13 cellular contexts compared by ENCODE assay signal in the genomic region with DNA sequence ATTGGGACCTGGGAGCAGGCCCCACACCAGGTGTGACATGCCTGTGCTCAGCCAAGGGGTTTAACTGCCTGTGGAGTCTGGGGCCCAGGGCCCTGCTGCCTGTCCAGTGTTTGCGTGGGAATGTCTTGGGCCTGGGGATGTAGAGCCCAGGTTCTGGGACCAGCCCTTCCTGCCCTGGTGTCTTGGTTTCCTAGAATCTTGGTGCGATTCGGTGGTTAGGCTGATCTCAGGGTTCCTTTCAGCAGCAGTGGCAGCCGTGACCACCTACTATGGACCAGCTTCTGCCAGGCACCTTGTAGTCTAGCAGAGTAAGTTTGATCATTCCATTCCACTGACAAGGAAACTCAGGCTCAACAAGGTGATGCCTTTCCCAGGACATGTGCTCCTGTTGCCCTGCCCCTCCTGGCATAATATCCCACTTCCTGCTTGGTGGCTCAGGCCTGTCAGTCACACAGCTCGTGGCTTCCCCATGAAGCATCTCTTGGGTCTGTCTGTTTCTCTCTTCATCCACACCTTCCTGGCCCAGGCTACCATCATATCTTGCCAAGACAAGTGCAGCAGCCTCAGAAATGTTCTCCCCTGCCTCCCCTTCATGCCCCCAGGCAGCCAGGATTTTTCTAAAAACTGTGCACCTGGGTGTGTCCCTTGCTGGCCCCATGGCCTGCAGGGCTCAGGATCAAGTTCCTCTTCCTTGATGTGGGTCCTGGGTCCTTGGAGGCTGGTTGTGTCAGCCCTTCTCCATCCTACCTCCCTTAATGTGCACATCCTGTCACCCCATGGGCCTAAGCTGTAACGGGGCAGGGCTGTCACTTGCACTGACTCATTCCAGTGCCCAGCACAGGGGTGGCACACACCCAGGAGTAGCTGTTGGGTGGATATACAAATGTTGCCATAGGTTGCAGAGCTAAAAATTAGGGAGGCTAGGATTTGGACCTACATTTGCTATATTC. TPM values are rescaled to one million over a fixed set of nuclear protein-coding genes. Genes with fewer than 3 reads are reported as not detected.
DNase-seq lines count a peak whose midpoint lies in the region; ATAC-seq and TF ChIP-seq lines count a peak whose summit lies in the region.
"Had no signal": no experiment of that assay in that cellular context is flagged by ENCODE, and none has a peak within 500 bp of the region (broad histone marks: within the 10 kb centered on the region; RNA-seq: fewer than 3 reads in every experiment).

No MANE protein-coding gene starts in this region.

- H3F3A ChIP-seq in neural progenitor cell (ENCODE audit: low read depth): no peaks in the 10 kb centered on the region

- dilution Hi-C loops in IMR-90 (cut with HindIII; ENCODE audit: low sequenced_read_pairs, unreplicated experiment): no loop called here

- DNase-seq in activated CD8-positive, alpha-beta memory T cell treated with anti-CD3 and anti-CD28 coated beads, Interleukin-2, amount 10 ng/mL, durations not matched to agents 7 days and 5 days: no peak
- no peak for DNase-seq in activated CD8-positive, alpha-beta memory T cell treated with anti-CD3 and anti-CD28 coated beads for 24 hours
- DNase-seq in IMR-90: no peak
- DNase-seq in activated T-helper 2 cell treated with anti-CD3 and anti-CD28 coated beads, Interferon-gamma antibody, Interleukin-2, Interleukin-4, amounts not matched to agents 10 μg/mL and 5 μg/mL and 100 μg/mL, durations not matched to agents 14 hours and 24 hours and 36 hours (ENCODE audit: low spot score): no peak
- DNase-seq in neural progenitor cell (ENCODE audit: low spot score): no peak
- DNase-seq in nucleus accumbens (lab: John Stamatoyannopoulos, UW): no peak
- DNase-seq in SK-N-DZ (ENCODE audit: low spot score): no peak
- no peak for DNase-seq in WERI-Rb-1
- DNase-seq: occipital lobe, SW 1271, uterus had no signal

- WGBS in IMR-90 (ENCODE audit: extremely low coverage in 2 of 2, insufficient read length in 1 of 2), 2 experiments: 78% methylated on average over 2 of the region's 6 CpGs; no CpG with 5 or more reads in 1 of the 2 experiments

- H4K5ac ChIP-seq in IMR-90 (ENCODE audit: low read depth, low read length): no peak overlapping the region

- H3K4me2 ChIP-seq in IMR-90 (ENCODE audit: low read depth, low read length) (no peak overlapping the region), neural progenitor cell (peak overlapping the region; percentile 36)

- H4K20me1 ChIP-seq in IMR-90 (ENCODE audit: insufficient read depth, low read length) (peaks cover 29% of the 10 kb centered on the region; the same call in 1 of the 2 replicates), neural progenitor cell (ENCODE audit: low read depth) (no peaks in the 10 kb centered on the region)

- CTCF ChIA-PET in activated CD8-positive, alpha-beta memory T cell treated with anti-CD3 and anti-CD28 coated beads, Interleukin-2, amount 10 ng/mL, durations not matched to agents 7 days and 5 days (lab: Charles Lee): interaction anchor here (1.3 to 1.6 kb wide), 5 partner anchors 15 to 228 kb away, joined by 3 to 6 read pairs (median 5); no protein-coding TSS in a partner anchor
- CTCF ChIA-PET in IMR-90 (lab: Yijun Ruan, JAX): interaction anchor here (1.1 kb wide), 1 partner anchor 7 kb away, joined by 6 read pairs; no protein-coding TSS in a partner anchor

- intact Hi-C loops in IMR-90 (cut with micrococcal nuclease): no loop called here
- intact Hi-C loops in activated T-helper 2 cell treated with anti-CD3 and anti-CD28 coated beads, Interferon-gamma antibody, Interleukin-2, Interleukin-4, amounts not matched to agents 10 μg/mL and 5 μg/mL and 100 μg/mL, durations not matched to agents 14 hours and 24 hours and 36 hours (cut with micrococcal nuclease): no loop called here

- H3K9me3 Mint-ChIP-seq in activated CD8-positive, alpha-beta memory T cell treated with anti-CD3 and anti-CD28 coated beads, Interleukin-2, amount 10 ng/mL, durations not matched to agents 7 days and 5 days (ENCODE audit: low read depth): no peaks in the 10 kb centered on the region
- no peaks in the 10 kb centered on the region for H3K9me3 Mint-ChIP-seq in activated T-helper 2 cell treated with anti-CD3 and anti-CD28 coated beads, Interferon-gamma antibody, Interleukin-2, Interleukin-4, amounts not matched to agents 10 μg/mL and 5 μg/mL and 100 μg/mL, durations not matched to agents 14 hours and 24 hours and 36 hours
- H3K9me3 Mint-ChIP-seq in neural progenitor cell: no peaks in the 10 kb centered on the region

- no TSS peak for BruUV-seq in IMR-90 (replicated peaks; lab: Mats Ljungman, UMichigan)

- peaks cover 10 to 22% of the 10 kb centered on the region in 2 experiments; a peak in 3 of 4 replicates for H3K79me1 ChIP-seq in IMR-90 (ENCODE audit: low read depth in 1 of 2, low read length in 2 of 2)

- no peak for TF ChIP-seq RAD21 in IMR-90 (IDR thresholded peaks at IDR 0.05; ENCODE audit: low read length)

- H3K23ac ChIP-seq in IMR-90 (ENCODE audit: low read depth, low read length): no peak overlapping the region

- peak; percentile 71 for ATAC-seq in activated CD8-positive, alpha-beta memory T cell treated with anti-CD3 and anti-CD28 coated beads, Interleukin-2, amount 10 ng/mL, durations not matched to agents 7 days and 5 days
- no peak for ATAC-seq in IMR-90 (ENCODE audit: low read depth)
- ATAC-seq: gastroesophageal sphincter had no signal

- no peak overlapping the region for H3K9ac ChIP-seq in IMR-90 (ENCODE audit: low read depth, low read length)
- H3K9ac ChIP-seq in neural progenitor cell: no peak overlapping the region

- H2AK5ac ChIP-seq in IMR-90 (ENCODE audit: low read depth, low read length): peak overlapping the region; percentile 20; the same call in 1 of the 2 replicates

- TF ChIP-seq CTCF in IMR-90 (conservative IDR thresholded peaks at IDR 0.05; ENCODE audit: low read depth, low read length): no peak
- TF ChIP-seq CTCF in neural progenitor cell (IDR thresholded peaks at IDR 0.05): no peak
- TF ChIP-seq CTCF in WERI-Rb-1 (IDR thresholded peaks at IDR 0.05; ENCODE audit: low read depth, low read length): no peak

- H2BK20ac ChIP-seq in IMR-90 (ENCODE audit: low read depth, low read length): no peak overlapping the region

- H2BK15ac ChIP-seq in IMR-90 (ENCODE audit: low read depth, low read length): no peak overlapping the region

- H3K27me3 ChIP-seq in IMR-90 (ENCODE audit: control insufficient read depth, insufficient read depth, low read length): no peaks in the 10 kb centered on the region
- H3K27me3 ChIP-seq in neural progenitor cell: no peaks in the 10 kb centered on the region
- no peaks in the 10 kb centered on the region for H3K27me3 ChIP-seq in WERI-Rb-1 (ENCODE audit: insufficient read depth, low read depth, severe bottlenecking)
- H3K27me3 ChIP-seq: gastroesophageal sphincter, uterus had no signal

- POLR2A ChIA-PET in IMR-90 (lab: Charles Lee; ENCODE audit: unreplicated experiment): no interaction called here

- H4K8ac ChIP-seq in IMR-90 (ENCODE audit: low read depth in 2 of 2, low read length in 2 of 2): no peak overlapping the region

- H4K91ac ChIP-seq in IMR-90 (ENCODE audit: insufficient read depth, low read depth, low read length): no peak overlapping the region

- no peak for TF ChIP-seq POLR2A in IMR-90 (IDR thresholded peaks at IDR 0.05; ENCODE audit: low read depth, low read length)

- peaks cover 18% of the 10 kb centered on the region for H3K9me1 ChIP-seq in IMR-90 (ENCODE audit: insufficient read depth, low read length)

- no peak overlapping the region for H2BK120ac ChIP-seq in IMR-90 (ENCODE audit: low read depth, low read length)

- H3K4me3 ChIP-seq in IMR-90 (ENCODE audit: insufficient read depth, low read depth, low read length) (no peak overlapping the region), neural progenitor cell (no peak overlapping the region), WERI-Rb-1 (ENCODE audit: low read depth, low read length) (no peak overlapping the region)
- H3K4me3 ChIP-seq: gastroesophageal sphincter, uterus had no signal

- H3K56ac ChIP-seq in IMR-90 (ENCODE audit: extremely low read depth, insufficient read depth, low read length): no peak overlapping the region

- H3K9me3 ChIP-seq in IMR-90 (ENCODE audit: control insufficient read depth, insufficient read depth, low read length) (no peaks in the 10 kb centered on the region), neural progenitor cell (ENCODE audit: low read depth) (no peaks in the 10 kb centered on the region), WERI-Rb-1 (ENCODE audit: severe bottlenecking) (no peaks in the 10 kb centered on the region)
- H3K9me3 ChIP-seq: gastroesophageal sphincter, uterus had no signal

- H3K4me1 ChIP-seq in IMR-90 (ENCODE audit: control insufficient read depth, insufficient read depth, low read length) (peaks cover 3% of the 10 kb centered on the region; the same call in 1 of the 2 replicates), neural progenitor cell (peaks cover 21% of the 10 kb centered on the region)
- H3K4me1 ChIP-seq: uterus had no signal

- H3K27ac ChIP-seq in IMR-90 (ENCODE audit: insufficient read depth, low read length) (no peak overlapping the region), neural progenitor cell (no peak overlapping the region), WERI-Rb-1 (no peak overlapping the region)
- H3K27ac ChIP-seq: HL-60, uterus had no signal

- H3K4me1 Mint-ChIP-seq in activated CD8-positive, alpha-beta memory T cell treated with anti-CD3 and anti-CD28 coated beads, Interleukin-2, amount 10 ng/mL, durations not matched to agents 7 days and 5 days: peaks cover 29% of the 10 kb centered on the region
- H3K4me1 Mint-ChIP-seq in activated T-helper 2 cell treated with anti-CD3 and anti-CD28 coated beads, Interferon-gamma antibody, Interleukin-2, Interleukin-4, amounts not matched to agents 10 μg/mL and 5 μg/mL and 100 μg/mL, durations not matched to agents 14 hours and 24 hours and 36 hours (ENCODE audit: low read depth): peaks cover 7% of the 10 kb centered on the region
- peaks cover 19% of the 10 kb centered on the region for H3K4me1 Mint-ChIP-seq in neural progenitor cell

- H3K27ac Mint-ChIP-seq in activated CD8-positive, alpha-beta memory T cell treated with anti-CD3 and anti-CD28 coated beads, Interleukin-2, amount 10 ng/mL, durations not matched to agents 7 days and 5 days: peak overlapping the region; percentile 25
- H3K27ac Mint-ChIP-seq in activated T-helper 2 cell treated with anti-CD3 and anti-CD28 coated beads, Interferon-gamma antibody, Interleukin-2, Interleukin-4, amounts not matched to agents 10 μg/mL and 5 μg/mL and 100 μg/mL, durations not matched to agents 14 hours and 24 hours and 36 hours: peak overlapping the region; percentile 6
- H3K27ac Mint-ChIP-seq in neural progenitor cell: peak overlapping the region; percentile 9

- no peak overlapping the region for H2BK5ac ChIP-seq in IMR-90 (ENCODE audit: low read depth, low read length, poor library complexity, severe bottlenecking)

- H2AFZ ChIP-seq in IMR-90 (replicated peaks; ENCODE audit: low read length, poor library complexity) (no peak overlapping the region), neural progenitor cell (replicated peaks) (no peak overlapping the region)

- H3K4ac ChIP-seq in IMR-90 (ENCODE audit: low read depth, low read length): no peak overlapping the region

- H2AK9ac ChIP-seq in IMR-90 (replicated peaks; ENCODE audit: low read depth, low read length, poor library complexity): no peak overlapping the region

- H3K27me3 Mint-ChIP-seq in activated CD8-positive, alpha-beta memory T cell treated with anti-CD3 and anti-CD28 coated beads, Interleukin-2, amount 10 ng/mL, durations not matched to agents 7 days and 5 days: no peaks in the 10 kb centered on the region
- H3K27me3 Mint-ChIP-seq in activated T-helper 2 cell treated with anti-CD3 and anti-CD28 coated beads, Interferon-gamma antibody, Interleukin-2, Interleukin-4, amounts not matched to agents 10 μg/mL and 5 μg/mL and 100 μg/mL, durations not matched to agents 14 hours and 24 hours and 36 hours (ENCODE audit: low read depth): no peaks in the 10 kb centered on the region
- peaks cover 5% of the 10 kb centered on the region for H3K27me3 Mint-ChIP-seq in neural progenitor cell (ENCODE audit: insufficient read depth, low read depth)

- no peak overlapping the region for H3K14ac ChIP-seq in IMR-90 (replicated peaks; ENCODE audit: low read depth, low read length)

- H3K4me3 Mint-ChIP-seq in activated CD8-positive, alpha-beta memory T cell treated with anti-CD3 and anti-CD28 coated beads, Interleukin-2, amount 10 ng/mL, durations not matched to agents 7 days and 5 days: no peak overlapping the region
- H3K4me3 Mint-ChIP-seq in activated T-helper 2 cell treated with anti-CD3 and anti-CD28 coated beads, Interferon-gamma antibody, Interleukin-2, Interleukin-4, amounts not matched to agents 10 μg/mL and 5 μg/mL and 100 μg/mL, durations not matched to agents 14 hours and 24 hours and 36 hours (ENCODE audit: low read depth): no peak overlapping the region
- H3K4me3 Mint-ChIP-seq in neural progenitor cell: no peak overlapping the region

- H3K18ac ChIP-seq in IMR-90 (ENCODE audit: low read depth, low read length): no peak overlapping the region

- no peaks in the 10 kb centered on the region for H3K36me3 Mint-ChIP-seq in activated CD8-positive, alpha-beta memory T cell treated with anti-CD3 and anti-CD28 coated beads, Interleukin-2, amount 10 ng/mL, durations not matched to agents 7 days and 5 days
- H3K36me3 Mint-ChIP-seq in activated T-helper 2 cell treated with anti-CD3 and anti-CD28 coated beads, Interferon-gamma antibody, Interleukin-2, Interleukin-4, amounts not matched to agents 10 μg/mL and 5 μg/mL and 100 μg/mL, durations not matched to agents 14 hours and 24 hours and 36 hours (ENCODE audit: low read depth): no peaks in the 10 kb centered on the region
- H3K36me3 Mint-ChIP-seq in neural progenitor cell: no peaks in the 10 kb centered on the region

- in situ Hi-C loops in IMR-90 (cut with MboI; ENCODE audit: low sequenced_read_pairs): loop anchor here (25.0 kb wide), 1 partner anchor 813 kb away; no protein-coding TSS in a partner anchor

- H3K36me3 ChIP-seq in IMR-90 (ENCODE audit: control insufficient read depth, insufficient read depth, low read length) (no peaks in the 10 kb centered on the region), neural progenitor cell (no peaks in the 10 kb centered on the region), WERI-Rb-1 (no peaks in the 10 kb centered on the region)
- H3K36me3 ChIP-seq: uterus had no signal

- no peaks in the 10 kb centered on the region for H3K79me2 ChIP-seq in neural progenitor cell (ENCODE audit: low read depth)

RNA-seq across cellular contexts. Expression of gene WDR25, which starts 48.5 kb away (rescaled TPM):
- 1 to 10 TPM; 8.1 to 9.5 TPM for total RNA-seq in activated CD8-positive, alpha-beta memory T cell treated with anti-CD3 and anti-CD28 coated beads, Interleukin-2, amount 10 ng/mL, durations not matched to agents 7 days and 5 days
- total RNA-seq in IMR-90 (2012; rRNA removed) (22.5 and 25.8 TPM in 2 replicates), neural progenitor cell (ENCODE audit: low replicate concordance) (4.9 and 13.6 TPM in 2 replicates)
- 16.6 and 16.9 TPM in 2 replicates for polyA plus RNA-seq in IMR-90 (2012; rRNA removed)
- 14.0 and 18.1 TPM in 2 replicates for polyA plus RNA-seq in IMR-90 (2012; cell fraction: cytosol; rRNA removed)
- polyA plus RNA-seq in IMR-90 (2012; cell fraction: nucleus; rRNA removed; ENCODE audit: low replicate concordance): 9.9 and 11.9 TPM in 2 replicates
- total RNA-seq in activated T-helper 2 cell treated with anti-CD3 and anti-CD28 coated beads, Interferon-gamma antibody, Interleukin-2, Interleukin-4, amounts not matched to agents 10 μg/mL and 5 μg/mL and 100 μg/mL, durations not matched to agents 14 hours and 24 hours and 36 hours: 6.9 and 7.3 TPM in 2 replicates
- 5.9 and 6.5 TPM in 2 replicates for polyA plus RNA-seq in SK-N-DZ (2014; cell fraction: cytosol; rRNA removed)
- polyA plus RNA-seq in SK-N-DZ (2014; cell fraction: nucleus; rRNA removed): 3.8 TPM in 2 replicates
